9 cellular contexts compared by ENCODE assay signal in the genomic region with DNA sequence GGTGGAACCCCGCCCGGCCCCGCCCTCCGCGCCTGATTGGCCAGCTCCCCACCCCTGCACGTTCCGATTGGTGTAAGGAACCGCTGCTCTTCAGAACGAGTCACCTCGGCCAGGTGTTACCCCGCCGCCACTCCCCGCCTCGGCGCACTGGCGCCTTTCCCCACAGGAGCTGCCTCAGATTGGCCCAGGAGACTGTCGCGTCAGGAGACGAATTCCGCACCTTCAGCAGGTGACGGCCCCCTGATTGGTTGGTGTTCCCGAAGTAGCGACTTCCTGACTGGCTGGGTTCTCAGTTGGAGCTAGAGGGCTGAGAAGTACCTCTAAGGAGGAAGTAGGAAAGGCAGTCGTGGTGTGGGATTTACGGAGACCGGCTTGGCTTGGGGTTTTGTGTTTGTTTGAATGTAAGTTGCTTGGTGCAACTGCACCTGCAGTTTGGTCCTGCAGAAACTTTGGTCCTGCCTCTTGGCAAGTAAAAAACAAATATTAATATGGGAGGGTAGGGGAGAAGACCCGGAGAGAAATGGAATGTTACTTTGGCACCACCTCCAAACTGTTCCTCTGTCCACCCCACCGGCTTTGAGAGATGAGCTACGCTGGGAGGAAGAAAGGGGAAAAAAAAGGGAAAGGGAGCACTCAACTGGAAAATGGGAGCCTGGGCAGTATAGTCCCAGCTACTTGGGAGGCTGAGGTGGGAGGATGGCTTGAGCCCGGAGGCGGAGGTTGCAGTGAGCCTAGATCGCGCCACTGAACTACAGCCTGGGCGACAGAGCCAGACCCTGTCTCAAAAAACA. TPM values are rescaled to one million over a fixed set of nuclear protein-coding genes. Genes with fewer than 3 reads are reported as not detected.
DNase-seq lines count a peak whose midpoint lies in the region; ATAC-seq and TF ChIP-seq lines count a peak whose summit lies in the region.
"Had no signal": no experiment of that assay in that cellular context is flagged by ENCODE, and none has a peak within 500 bp of the region (broad histone marks: within the 10 kb centered on the region; RNA-seq: fewer than 3 reads in every experiment).

No MANE protein-coding gene starts in this region.

- peak overlapping the region; percentile 87 to 97 for H3K4me3 ChIP-seq in Panc1 (ENCODE audit: low read depth in 2 of 2, low read length in 2 of 2)
- peak overlapping the region; percentile 58 for H3K4me3 ChIP-seq in fibroblast of the aortic adventitia (ENCODE audit: low read depth, low read length)

- DNase-seq in DMS153 (lab: John Stamatoyannopoulos, UW) (peak; percentile 100), Panc1 (ENCODE audit: low read depth, low spot score) (no peak), fibroblast of the aortic adventitia (ENCODE audit: low read depth) (no peak)
- peak; percentile 76 for DNase-seq in activated T-helper 1 cell treated with anti-CD3 and anti-CD28 coated beads, Interleukin-12 subunit alpha, Interleukin-12 subunit beta, Interleukin-2, Interleukin-4 antibody, amounts not matched to agents 30 ng/mL and 10 ng/mL and 1 ng/mL, durations not matched to agents 14 hours and 24 hours and 36 hours (ENCODE audit: low spot score)

- H3K27ac Mint-ChIP-seq in IgD-negative memory B cell = peak overlapping the region; percentile 92 to 96 (median 95)
- H3K27ac Mint-ChIP-seq in activated T-helper 1 cell treated with anti-CD3 and anti-CD28 coated beads, Interleukin-12 subunit alpha, Interleukin-12 subunit beta, Interleukin-2, Interleukin-4 antibody, amounts not matched to agents 30 ng/mL and 10 ng/mL and 1 ng/mL, durations not matched to agents 14 hours and 24 hours and 36 hours = peak overlapping the region; percentile 78
- peak overlapping the region; percentile 62 to 94 (median 81) for H3K27ac Mint-ChIP-seq in nephron
- H3K27ac Mint-ChIP-seq in stimulated activated naive CD8-positive, alpha-beta T cell treated with anti-CD3 and anti-CD28 coated beads, Interleukin-15, Interleukin-2, amounts not matched to agents 100 ng/mL and 50 ng/mL, for 24 hours = peak overlapping the region; percentile 32

- CTCF ChIA-PET in Panc1 (lab: Charles Lee) = interaction anchor here (0.6 to 1.8 kb wide), 4 partner anchors 17 to 727 kb away, joined by 3 to 10 read pairs (median 7); no protein-coding TSS in a partner anchor

- H3K27me3 Mint-ChIP-seq in IgD-negative memory B cell (peaks cover 2% of the 10 kb centered on the region), nephron (ENCODE audit: low read depth) (peaks cover 56% of the 10 kb centered on the region)
- peaks cover 2% of the 10 kb centered on the region for H3K27me3 Mint-ChIP-seq in activated T-helper 1 cell treated with anti-CD3 and anti-CD28 coated beads, Interleukin-12 subunit alpha, Interleukin-12 subunit beta, Interleukin-2, Interleukin-4 antibody, amounts not matched to agents 30 ng/mL and 10 ng/mL and 1 ng/mL, durations not matched to agents 14 hours and 24 hours and 36 hours (ENCODE audit: insufficient read depth)
- no peaks in the 10 kb centered on the region for H3K27me3 Mint-ChIP-seq in stimulated activated naive CD8-positive, alpha-beta T cell treated with anti-CD3 and anti-CD28 coated beads, Interleukin-15, Interleukin-2, amounts not matched to agents 100 ng/mL and 50 ng/mL, for 24 hours

- H3K9me3 Mint-ChIP-seq in IgD-negative memory B cell (peaks cover 0 to 2% (median 0%) of the 10 kb centered on the region in 3 donors), nephron (no peaks in the 10 kb centered on the region)
- no peaks in the 10 kb centered on the region for H3K9me3 Mint-ChIP-seq in activated T-helper 1 cell treated with anti-CD3 and anti-CD28 coated beads, Interleukin-12 subunit alpha, Interleukin-12 subunit beta, Interleukin-2, Interleukin-4 antibody, amounts not matched to agents 30 ng/mL and 10 ng/mL and 1 ng/mL, durations not matched to agents 14 hours and 24 hours and 36 hours
- H3K9me3 Mint-ChIP-seq in stimulated activated naive CD8-positive, alpha-beta T cell treated with anti-CD3 and anti-CD28 coated beads, Interleukin-15, Interleukin-2, amounts not matched to agents 100 ng/mL and 50 ng/mL, for 24 hours = no peaks in the 10 kb centered on the region

- TF ChIP-seq CTCF in Panc1 (IDR thresholded peaks at IDR 0.05) (no peak), fibroblast of the aortic adventitia (IDR thresholded peaks at IDR 0.05; ENCODE audit: insufficient read depth, low read length) (no peak), nephron (IDR thresholded peaks at IDR 0.05; ENCODE audit: unreplicated experiment in 3 of 3) (no peak)

- in situ Hi-C loops in Panc1 (cut with HindIII; ENCODE audit: low pct_unique_long_range_greater_than_20kb, low sequenced_read_pairs) = no loop called here

- POLR2A ChIA-PET in Panc1 (lab: Charles Lee) = interaction anchor here (0.6 to 0.7 kb wide), 3 partner anchors 52 to 145 kb away, joined by 5 to 8 read pairs (median 5); a partner anchor contains a TSS

- intact Hi-C loops in Panc1 (cut with micrococcal nuclease; ENCODE audit: unreplicated experiment) = no loop called here
- intact Hi-C loops in activated T-helper 1 cell treated with anti-CD3 and anti-CD28 coated beads, Interleukin-12 subunit alpha, Interleukin-12 subunit beta, Interleukin-2, Interleukin-4 antibody, amounts not matched to agents 30 ng/mL and 10 ng/mL and 1 ng/mL, durations not matched to agents 14 hours and 24 hours and 36 hours (cut with micrococcal nuclease) = loop anchor here (1.0 to 2.0 kb wide), 4 partner anchors 8 to 47 kb away; a partner anchor contains a TSS

- peak; percentile 90 for ATAC-seq in GM21529 (IDR thresholded peaks at IDR 0.05; ENCODE audit: unreplicated experiment)
- ATAC-seq in Panc1 = peak; percentile 94

- BruUV-seq in Panc1 (replicated peaks; lab: Mats Ljungman, UMichigan) = TSS peak; percentile 83

- peaks cover 2% of the 10 kb centered on the region for H3K36me3 Mint-ChIP-seq in IgD-negative memory B cell
- peaks cover 2% of the 10 kb centered on the region for H3K36me3 Mint-ChIP-seq in activated T-helper 1 cell treated with anti-CD3 and anti-CD28 coated beads, Interleukin-12 subunit alpha, Interleukin-12 subunit beta, Interleukin-2, Interleukin-4 antibody, amounts not matched to agents 30 ng/mL and 10 ng/mL and 1 ng/mL, durations not matched to agents 14 hours and 24 hours and 36 hours (ENCODE audit: low read depth)
- no peaks in the 10 kb centered on the region for H3K36me3 Mint-ChIP-seq in nephron (ENCODE audit: low read depth)
- peaks cover 8% of the 10 kb centered on the region for H3K36me3 Mint-ChIP-seq in stimulated activated naive CD8-positive, alpha-beta T cell treated with anti-CD3 and anti-CD28 coated beads, Interleukin-15, Interleukin-2, amounts not matched to agents 100 ng/mL and 50 ng/mL, for 24 hours (ENCODE audit: low read depth)

- H3K36me3 ChIP-seq in Panc1 (ENCODE audit: control insufficient read depth, insufficient read depth, low read length) = peaks cover 3% of the 10 kb centered on the region; the same call in 1 of the 2 replicates

- peaks cover 11 to 22% (median 14%) of the 10 kb centered on the region in 3 donors for H3K4me1 Mint-ChIP-seq in IgD-negative memory B cell
- peaks cover 35% of the 10 kb centered on the region for H3K4me1 Mint-ChIP-seq in activated T-helper 1 cell treated with anti-CD3 and anti-CD28 coated beads, Interleukin-12 subunit alpha, Interleukin-12 subunit beta, Interleukin-2, Interleukin-4 antibody, amounts not matched to agents 30 ng/mL and 10 ng/mL and 1 ng/mL, durations not matched to agents 14 hours and 24 hours and 36 hours (ENCODE audit: low read depth)
- peaks cover 15% of the 10 kb centered on the region for H3K4me1 Mint-ChIP-seq in nephron
- peaks cover 54% of the 10 kb centered on the region for H3K4me1 Mint-ChIP-seq in stimulated activated naive CD8-positive, alpha-beta T cell treated with anti-CD3 and anti-CD28 coated beads, Interleukin-15, Interleukin-2, amounts not matched to agents 100 ng/mL and 50 ng/mL, for 24 hours (ENCODE audit: low read depth)

- H3K4me1 ChIP-seq in Panc1 (ENCODE audit: control insufficient read depth, insufficient read depth, low read length) = peaks cover 27% of the 10 kb centered on the region

- H3K27me3 ChIP-seq in Panc1 (ENCODE audit: control insufficient read depth, insufficient read depth, low read length) = no peaks in the 10 kb centered on the region

- H3K4me3 Mint-ChIP-seq in IgD-negative memory B cell = peak overlapping the region; percentile 91 to 99 (median 95)
- peak overlapping the region; percentile 91 for H3K4me3 Mint-ChIP-seq in activated T-helper 1 cell treated with anti-CD3 and anti-CD28 coated beads, Interleukin-12 subunit alpha, Interleukin-12 subunit beta, Interleukin-2, Interleukin-4 antibody, amounts not matched to agents 30 ng/mL and 10 ng/mL and 1 ng/mL, durations not matched to agents 14 hours and 24 hours and 36 hours
- peak overlapping the region; percentile 85 to 89 (median 89) for H3K4me3 Mint-ChIP-seq in nephron
- H3K4me3 Mint-ChIP-seq in stimulated activated naive CD8-positive, alpha-beta T cell treated with anti-CD3 and anti-CD28 coated beads, Interleukin-15, Interleukin-2, amounts not matched to agents 100 ng/mL and 50 ng/mL, for 24 hours = peak overlapping the region; percentile 88

- peak overlapping the region; percentile 67 for H3K27ac ChIP-seq in Panc1 (ENCODE audit: low read length)

- no peaks in the 10 kb centered on the region for H3K9me3 ChIP-seq in Panc1 (ENCODE audit: control insufficient read depth, insufficient read depth, low read depth, low read length)

RNA-seq across cellular contexts. Expression of a gene that starts 0.4 kb away (rescaled TPM):
- polyA plus RNA-seq in IgD-negative memory B cell = 4.8 TPM
- total RNA-seq in Panc1 (2021; ENCODE audit: unreplicated experiment) = 63.0 TPM
- polyA plus RNA-seq in Panc1 (2012; ENCODE audit: insufficient read length) = 35.3 TPM
- 11.9 and 13.5 TPM in 2 replicates for total RNA-seq in activated T-helper 1 cell treated with anti-CD3 and anti-CD28 coated beads, Interleukin-12 subunit alpha, Interleukin-12 subunit beta, Interleukin-2, Interleukin-4 antibody, amounts not matched to agents 30 ng/mL and 10 ng/mL and 1 ng/mL, durations not matched to agents 14 hours and 24 hours and 36 hours
- 0.36 and 3.3 TPM in 2 replicates for total RNA-seq in fibroblast of the aortic adventitia (ENCODE audit: low replicate concordance)

RNA-seq across cellular contexts. Expression of a gene that starts 17.4 kb away (rescaled TPM):
- 349 TPM for polyA plus RNA-seq in IgD-negative memory B cell
- total RNA-seq in Panc1 (2021; ENCODE audit: unreplicated experiment) (20.1 TPM), fibroblast of the aortic adventitia (ENCODE audit: low replicate concordance) (0.90 TPM in 1 of 2 replicates, not detected in the other)
- 32.0 TPM for polyA plus RNA-seq in Panc1 (2012; ENCODE audit: insufficient read length)
- total RNA-seq in activated T-helper 1 cell treated with anti-CD3 and anti-CD28 coated beads, Interleukin-12 subunit alpha, Interleukin-12 subunit beta, Interleukin-2, Interleukin-4 antibody, amounts not matched to agents 30 ng/mL and 10 ng/mL and 1 ng/mL, durations not matched to agents 14 hours and 24 hours and 36 hours = 40.5 and 43.3 TPM in 2 replicates

RNA-seq across cellular contexts. Expression of a gene that starts 24.4 kb away (rescaled TPM):
- 13.5 TPM for polyA plus RNA-seq in IgD-negative memory B cell
- 57.7 TPM for total RNA-seq in Panc1 (2021; ENCODE audit: unreplicated experiment)
- polyA plus RNA-seq in Panc1 (2012; ENCODE audit: insufficient read length) = 46.2 TPM
- total RNA-seq in activated T-helper 1 cell treated with anti-CD3 and anti-CD28 coated beads, Interleukin-12 subunit alpha, Interleukin-12 subunit beta, Interleukin-2, Interleukin-4 antibody, amounts not matched to agents 30 ng/mL and 10 ng/mL and 1 ng/mL, durations not matched to agents 14 hours and 24 hours and 36 hours = 50.6 and 51.5 TPM in 2 replicates
- total RNA-seq in fibroblast of the aortic adventitia (ENCODE audit: low replicate concordance) = 23.5 and 36.2 TPM in 2 replicates

RNA-seq across cellular contexts. Expression of a gene that starts 48.3 kb away (rescaled TPM):
- 138 TPM for polyA plus RNA-seq in IgD-negative memory B cell
- total RNA-seq in Panc1 (2021; ENCODE audit: unreplicated experiment) (0.36 TPM), fibroblast of the aortic adventitia (ENCODE audit: low replicate concordance) (not detected in 2 replicates)
- polyA plus RNA-seq in Panc1 (2012; ENCODE audit: insufficient read length) = not detected
- total RNA-seq in activated T-helper 1 cell treated with anti-CD3 and anti-CD28 coated beads, Interleukin-12 subunit alpha, Interleukin-12 subunit beta, Interleukin-2, Interleukin-4 antibody, amounts not matched to agents 30 ng/mL and 10 ng/mL and 1 ng/mL, durations not matched to agents 14 hours and 24 hours and 36 hours = 149 and 151 TPM in 2 replicates
- total RNA-seq: glomerular endothelial cell had no signal

Comparison
In these comparisons a context has a peak if more than half of its experiments do, and no peak if none do; other contexts are left out.
1. DNase-seq: peak in DMS153 (single experiment) and activated T-helper 1 cell treated with anti-CD3 and anti-CD28 coated beads, Interleukin-12 subunit alpha, Interleukin-12 subunit beta, Interleukin-2, Interleukin-4 antibody, amounts not matched to agents 30 ng/mL and 10 ng/mL and 1 ng/mL, durations not matched to agents 14 hours and 24 hours and 36 hours (single experiment); none in Panc1 (single experiment) and fibroblast of the aortic adventitia (single experiment).
2. H3K27ac Mint-ChIP-seq: peak in every context shown above with its lines; median percentile 95 in IgD-negative memory B cell; 81 in nephron; 78 in activated T-helper 1 cell treated with anti-CD3 and anti-CD28 coated beads, Interleukin-12 subunit alpha, Interleukin-12 subunit beta, Interleukin-2, Interleukin-4 antibody, amounts not matched to agents 30 ng/mL and 10 ng/mL and 1 ng/mL, durations not matched to agents 14 hours and 24 hours and 36 hours; 32 in stimulated activated naive CD8-positive, alpha-beta T cell treated with anti-CD3 and anti-CD28 coated beads, Interleukin-15, Interleukin-2, amounts not matched to agents 100 ng/mL and 50 ng/mL, for 24 hours.
3. RNA of a gene that starts 17.4 kb away (total RNA-seq): 40.5 to 43.3 TPM in activated T-helper 1 cell treated with anti-CD3 and anti-CD28 coated beads, Interleukin-12 subunit alpha, Interleukin-12 subunit beta, Interleukin-2, Interleukin-4 antibody, amounts not matched to agents 30 ng/mL and 10 ng/mL and 1 ng/mL, durations not matched to agents 14 hours and 24 hours and 36 hours and 20.1 TPM in Panc1 (single experiment); 0.90 TPM in fibroblast of the aortic adventitia; every median in the first group is over 10 times any median in the second.
4. Peak in every context shown above with its lines, with median percentiles within 50 percentile points of each other: H3K4me3 Mint-ChIP-seq.